Comparison of ENCODE assay signal across 1 cellular context in genomic region chr16:28974437-28975157, GRCh38.
TF ChIP-seq lines count a peak whose summit lies in the region.

Gene SPNS1, plus strand, starts transcription at chr16:28974778. Its CDS starts 374 bp downstream, at chr16:28975152.

TF ChIP-seq in K562, 482 proteins besides CTCF, POLR2A, EP300 and RAD21 (continued from another document and continues in another):
- 0 out of 2 replicates have a peak, but pooled peaks have one; percentile 29 for TF ChIP-seq ZNF449 (CRISPR knock-in tag; IDR thresholded peaks at IDR 0.05)
- peak; percentile 88 for TF ChIP-seq VEZF1 (CRISPR knock-in tag; IDR thresholded peaks at IDR 0.05)
- no peak for TF ChIP-seq ZNF518B (CRISPR knock-in tag; IDR thresholded peaks at IDR 0.05)
- TF ChIP-seq HNRNPL (IDR thresholded peaks at IDR 0.05; ENCODE audit: low read depth, low read length) = no peak
- no peak for TF ChIP-seq NFXL1 (CRISPR knock-in tag; IDR thresholded peaks at IDR 0.05)
- no peak for TF ChIP-seq KLF1 (tag; IDR thresholded peaks at IDR 0.05)
- TF ChIP-seq ZNF143 (CRISPR knock-in tag; IDR thresholded peaks at IDR 0.05) = no peak
- TF ChIP-seq RCOR1 (IDR thresholded peaks at IDR 0.05; ENCODE audit: borderline replicate concordance in 1 of 2, low read depth in 2 of 2, low read length in 2 of 2) = peak in 1 of 2 experiments; percentile 88; a peak in 2 of 4 replicates
- no peak for TF ChIP-seq E2F3 (CRISPR knock-in tag; IDR thresholded peaks at IDR 0.05)
- TF ChIP-seq ZNF121 (CRISPR knock-in tag; conservative IDR thresholded peaks at IDR 0.05) = no peak
- TF ChIP-seq ZFP1 (CRISPR knock-in tag; IDR thresholded peaks at IDR 0.05) = no peak
- no peak for TF ChIP-seq SMARCA5 (IDR thresholded peaks at IDR 0.05)
- peak; percentile 98 for TF ChIP-seq MITF (IDR thresholded peaks at IDR 0.05)
- peak; percentile 100 for TF ChIP-seq USF1 (CRISPR knock-in tag; IDR thresholded peaks at IDR 0.05)
- no peak for TF ChIP-seq TRIM25 (IDR thresholded peaks at IDR 0.05; ENCODE audit: borderline replicate concordance)
- TF ChIP-seq ZNF609 (CRISPR knock-in tag; IDR thresholded peaks at IDR 0.05; ENCODE audit: borderline replicate concordance) = peak; percentile 75; the same call in 1 of the 2 replicates
- no peak for TF ChIP-seq ZNF280B (CRISPR knock-in tag; IDR thresholded peaks at IDR 0.05)
- TF ChIP-seq TAF1 (IDR thresholded peaks at IDR 0.05; ENCODE audit: control insufficient read depth, extremely low read depth, insufficient read depth, low read length, severe bottlenecking) = peak; percentile 90
- peak; percentile 85 for TF ChIP-seq ELF1 (tag; IDR thresholded peaks at IDR 0.05)
- TF ChIP-seq ZNF140 (CRISPR knock-in tag; IDR thresholded peaks at IDR 0.05) = no peak
- TF ChIP-seq ARID3A (IDR thresholded peaks at IDR 0.05; ENCODE audit: borderline replicate concordance, low read depth, low read length) = no peak
- no peak; the same call in 1 of the 2 replicates for TF ChIP-seq EGR1 (conservative IDR thresholded peaks at IDR 0.05)
- peak; percentile 77 for TF ChIP-seq SUPT5H (IDR thresholded peaks at IDR 0.05)
- no peak for TF ChIP-seq NCOA2 (IDR thresholded peaks at IDR 0.05; ENCODE audit: partially characterized antibody in 2 of 2)
- no peak for TF ChIP-seq ZNF277 (CRISPR knock-in tag; IDR thresholded peaks at IDR 0.05; ENCODE audit: borderline replicate concordance)
- TF ChIP-seq SRF (CRISPR knock-in tag; IDR thresholded peaks at IDR 0.05) = 0 out of 4 replicates have a peak, but pooled peaks of 1 of the 2 experiments have one; percentile 53
- no peak for TF ChIP-seq NFATC3 (IDR thresholded peaks at IDR 0.05)
- TF ChIP-seq ZBTB33 (CRISPR knock-in tag; IDR thresholded peaks at IDR 0.05) = 0 out of 2 replicates have a peak, but pooled peaks have one; percentile 38
